ENCODE assay signal across 30 cellular contexts in the genomic region with DNA sequence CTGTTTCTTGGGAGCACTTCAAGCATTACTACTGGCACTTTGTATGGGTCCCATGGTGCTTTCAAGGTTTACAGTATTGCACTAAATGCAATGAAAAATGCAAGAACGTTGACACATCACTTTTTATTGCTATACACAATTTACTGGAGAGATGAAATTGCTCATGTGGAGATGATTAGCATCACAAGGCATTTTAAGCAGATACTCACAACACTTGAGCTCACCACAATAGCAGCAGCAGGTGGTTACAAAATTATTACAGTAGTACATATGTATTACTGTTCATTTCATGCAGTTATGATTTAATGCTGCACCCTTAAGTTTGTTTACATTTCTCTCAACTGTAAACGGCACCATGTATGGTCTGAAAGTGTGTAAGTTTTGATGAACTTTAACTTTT.
DNase-seq lines count a peak whose midpoint lies in the region; ATAC-seq and TF ChIP-seq lines count a peak whose summit lies in the region.
"Had no signal": no experiment of that assay in that cellular context is flagged by ENCODE, and none has a peak within 500 bp of the region (broad histone marks: within the 10 kb centered on the region; RNA-seq: fewer than 3 reads in every experiment).

No MANE protein-coding gene starts in this region.

- TF ChIP-seq CTCF in Loucy (conservative IDR thresholded peaks at IDR 0.05; ENCODE audit: low read length) = no peak

- H3K27me3 ChIP-seq in Loucy (ENCODE audit: insufficient read depth, low read length, poor library complexity, severe bottlenecking) = no peaks in the 10 kb centered on the region
- H3K27me3 ChIP-seq in H7 (ENCODE audit: control insufficient read depth, insufficient read depth, low read length) = no peaks in the 10 kb centered on the region
- H3K27me3 ChIP-seq: cardiac muscle cell had no signal

- H3K9me2 ChIP-seq in Loucy (replicated peaks; ENCODE audit: low read depth, low read length) = no peaks in the 10 kb centered on the region

- H3K4me2 ChIP-seq in Loucy (ENCODE audit: low read depth, low read length, poor library complexity, severe bottlenecking) = no peak overlapping the region

- H3K4me3 Mint-ChIP-seq in activated T-cell treated with anti-CD3 and anti-CD28 coated beads, Interleukin-2, amount 50 U/mL, for 24 hours = no peak overlapping the region
- H3K4me3 Mint-ChIP-seq: activated naive CD8-positive, alpha-beta T cell treated with anti-CD3 and anti-CD28 coated beads, Interleukin-2, amount 50 U/mL, for 24 hours; activated T-cell treated with anti-CD3 and anti-CD28 coated beads, Interleukin-2, amount 50 U/mL, for 72 hours; B cell; CD4-positive, alpha-beta memory T cell; effector memory CD8-positive, alpha-beta T cell; nephron; stimulated activated memory B cell treated with anti-CD40 and anti-IgM and Interleukin-4, amounts not matched to agents 10 μg/mL and 1 μg/mL and 100 μg/mL, for 72 hours; T-helper 17 cell; type B pancreatic cell had no signal

- peak overlapping the region; percentile 27; the same call in 1 of the 2 replicates for H2AFZ ChIP-seq in Loucy (ENCODE audit: low read length)

- H3K4me1 Mint-ChIP-seq in activated T-cell treated with anti-CD3 and anti-CD28 coated beads, Interleukin-2, amount 50 U/mL, for 24 hours (ENCODE audit: low read depth) = no peaks in the 10 kb centered on the region
- H3K4me1 Mint-ChIP-seq: activated naive CD8-positive, alpha-beta T cell treated with anti-CD3 and anti-CD28 coated beads, Interleukin-2, amount 50 U/mL, for 24 hours; B cell; CD4-positive, alpha-beta memory T cell; nephron; stimulated activated memory B cell treated with anti-CD40 and anti-IgM and Interleukin-4, amounts not matched to agents 10 μg/mL and 1 μg/mL and 100 μg/mL, for 72 hours; T-helper 17 cell had no signal

- no peak overlapping the region for H3K9ac ChIP-seq in Loucy (ENCODE audit: low read depth, low read length, poor library complexity, severe bottlenecking)

- H3K36me3 Mint-ChIP-seq in activated T-cell treated with anti-CD3 and anti-CD28 coated beads, Interleukin-2, amount 50 U/mL, for 24 hours (ENCODE audit: low read depth) = no peaks in the 10 kb centered on the region
- H3K36me3 Mint-ChIP-seq: CD4-positive, alpha-beta memory T cell; stimulated activated memory B cell treated with anti-CD40 and anti-IgM and Interleukin-4, amounts not matched to agents 10 μg/mL and 1 μg/mL and 100 μg/mL, for 72 hours; type B pancreatic cell had no signal

- ATAC-seq in GM18909 (IDR thresholded peaks at IDR 0.05; ENCODE audit: poor library complexity, unreplicated experiment) = no peak
- ATAC-seq: activated naive CD8-positive, alpha-beta T cell treated with anti-CD3 and anti-CD28 coated beads, Interleukin-2, amount 50 U/mL, for 24 hours; activated T-cell treated with anti-CD3 and anti-CD28 coated beads, Interleukin-2, amount 50 U/mL, for 72 hours; effector memory CD8-positive, alpha-beta T cell; GM12878; mucosa of descending colon; SK-N-SH treated with all-trans-retinoic acid at 6 μM for 48 hours; stimulated activated memory B cell treated with anti-CD40 and anti-IgM and Interleukin-4, amounts not matched to agents 10 μg/mL and 1 μg/mL and 100 μg/mL, for 72 hours; T-helper 17 cell had no signal

- H3K9me3 ChIP-seq in Loucy (ENCODE audit: insufficient read depth, low read depth, low read length) = no peaks in the 10 kb centered on the region
- H3K9me3 ChIP-seq: HAP-1, mucosa of descending colon had no signal

- H3K27ac Mint-ChIP-seq in activated T-cell treated with anti-CD3 and anti-CD28 coated beads, Interleukin-2, amount 50 U/mL, for 24 hours = no peak overlapping the region
- H3K27ac Mint-ChIP-seq: activated naive CD8-positive, alpha-beta T cell treated with anti-CD3 and anti-CD28 coated beads, Interleukin-2, amount 50 U/mL, for 24 hours; activated T-cell treated with anti-CD3 and anti-CD28 coated beads, Interleukin-2, amount 50 U/mL, for 72 hours; B cell; CD4-positive, alpha-beta memory T cell; effector memory CD8-positive, alpha-beta T cell; nephron; stimulated activated memory B cell treated with anti-CD40 and anti-IgM and Interleukin-4, amounts not matched to agents 10 μg/mL and 1 μg/mL and 100 μg/mL, for 72 hours; T-helper 17 cell; type B pancreatic cell had no signal

- H3K4me3 ChIP-seq in Loucy (ENCODE audit: low read length, poor library complexity, severe bottlenecking) (no peak overlapping the region), H7 (ENCODE audit: insufficient read depth, low read depth, low read length) (no peak overlapping the region)
- H3K4me3 ChIP-seq: cardiac muscle cell, GM12878, HAP-1, mucosa of descending colon had no signal

- H3K36me3 ChIP-seq in Loucy (ENCODE audit: insufficient read depth, low read length) = no peaks in the 10 kb centered on the region
- H3K36me3 ChIP-seq in H7 (replicated peaks; ENCODE audit: control insufficient read depth, insufficient read depth, low read length) = no peaks in the 10 kb centered on the region
- H3K36me3 ChIP-seq: cardiac muscle cell, HAP-1 had no signal

- no peaks in the 10 kb centered on the region for H3K79me2 ChIP-seq in Loucy (ENCODE audit: insufficient read depth, low read length)

- DNase-seq in DMS53 (lab: John Stamatoyannopoulos, UW) (peak; percentile 74), NCI-H187 treated with DMSO at 0.1 percent for 48 hours (lab: John Stamatoyannopoulos, UW) (peak; percentile 86), RKO (ENCODE audit: low spot score) (peak; percentile 49), hepatic stellate cell (ENCODE audit: low spot score) (no peak), H7 (no peak)
- no peak for DNase-seq in activated T-cell treated with anti-CD3 and anti-CD28 coated beads, Interleukin-2, amount 50 U/mL, for 24 hours
- DNase-seq: ACHN; activated CD4-positive, alpha-beta T cell treated with anti-CD3 and anti-CD28 coated beads, Interleukin-2, amount 50 U/mL, for 4 hours; activated CD4-positive, CD25-positive, alpha-beta regulatory T cell; activated naive CD8-positive, alpha-beta T cell treated with anti-CD3 and anti-CD28 coated beads, Interleukin-2, amount 50 U/mL, for 24 hours; activated T-cell treated with anti-CD3 and anti-CD28 coated beads, Interleukin-2, amount 50 U/mL, for 72 hours; CD4-positive, alpha-beta memory T cell; cortex of kidney; effector memory CD8-positive, alpha-beta T cell; glutamatergic neuron; Karpas-422; mammary epithelial cell; mucosa of descending colon; NCI-H82; T-helper 17 cell had no signal

- no peaks in the 10 kb centered on the region for H3K4me1 ChIP-seq in Loucy (ENCODE audit: insufficient read depth, low read length, poor library complexity, severe bottlenecking)
- H3K4me1 ChIP-seq: HAP-1 had no signal

- H4K20me1 ChIP-seq in Loucy (ENCODE audit: insufficient read depth, low read length, poor library complexity, severe bottlenecking) = no peaks in the 10 kb centered on the region

- no peaks in the 10 kb centered on the region for H3F3A ChIP-seq in Loucy (ENCODE audit: low read depth)

- H3K9me3 Mint-ChIP-seq in activated T-cell treated with anti-CD3 and anti-CD28 coated beads, Interleukin-2, amount 50 U/mL, for 24 hours = peaks cover 5% of the 10 kb centered on the region

- no peaks in the 10 kb centered on the region for H3K27me3 Mint-ChIP-seq in activated T-cell treated with anti-CD3 and anti-CD28 coated beads, Interleukin-2, amount 50 U/mL, for 24 hours
- H3K27me3 Mint-ChIP-seq: activated naive CD8-positive, alpha-beta T cell treated with anti-CD3 and anti-CD28 coated beads, Interleukin-2, amount 50 U/mL, for 24 hours; B cell; CD4-positive, alpha-beta memory T cell; effector memory CD8-positive, alpha-beta T cell; stimulated activated memory B cell treated with anti-CD40 and anti-IgM and Interleukin-4, amounts not matched to agents 10 μg/mL and 1 μg/mL and 100 μg/mL, for 72 hours; T-helper 17 cell; type B pancreatic cell had no signal

Comparison
In these comparisons a context has a peak if more than half of its experiments do, and no peak if none do; other contexts are left out.
1. DNase-seq: peak in DMS53 (single experiment), NCI-H187 treated with DMSO at 0.1 percent for 48 hours (single experiment) and RKO (single experiment); none in hepatic stellate cell (single experiment), activated T-cell treated with anti-CD3 and anti-CD28 coated beads, Interleukin-2, amount 50 U/mL, for 24 hours (single experiment) and H7 (single experiment).